24 cellular contexts compared by ENCODE assay signal in the genomic region with DNA sequence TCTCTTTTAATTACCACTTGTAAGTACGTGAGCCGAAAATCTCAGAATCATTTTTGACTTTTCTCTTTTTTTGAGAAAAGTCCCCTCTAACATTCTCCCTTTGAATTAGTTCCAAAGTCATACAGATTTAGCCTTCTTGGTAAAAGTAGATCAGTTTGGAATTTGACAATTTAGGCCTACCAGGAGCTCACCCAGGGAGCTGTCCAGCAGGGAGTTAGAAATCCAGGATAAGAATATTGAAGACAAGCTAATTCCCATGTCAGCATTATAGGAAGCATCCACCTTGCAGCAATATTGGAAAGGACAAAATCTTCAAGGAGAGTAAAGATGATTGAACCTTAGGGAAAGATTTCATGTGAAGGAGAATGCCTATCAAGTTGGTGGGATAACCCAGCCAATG.
DNase-seq lines count a peak whose midpoint lies in the region; ATAC-seq, FAIRE-seq and TF ChIP-seq lines count a peak whose summit lies in the region.
"Had no signal": no experiment of that assay in that cellular context is flagged by ENCODE, and none has a peak within 500 bp of the region (broad histone marks: within the 10 kb centered on the region; RNA-seq: fewer than 3 reads in every experiment).

No MANE protein-coding gene starts in this region.

- POLR2A ChIA-PET in A549 (lab: Yijun Ruan, JAX), result no interaction called here

- H3K27ac ChIP-seq in A549 (no peak overlapping the region), substantia nigra (ENCODE audit: low read depth, low read length, poor library complexity, severe bottlenecking) (no peak overlapping the region), upper lobe of left lung (no peak overlapping the region)
- H3K27ac ChIP-seq: ascending aorta, ovary, WERI-Rb-1 had no signal

- CTCF ChIA-PET in A549 (lab: Yijun Ruan, JAX), result interaction anchor here (1.1 kb wide), 1 partner anchor 73 kb away, joined by 3 read pairs; no protein-coding TSS in a partner anchor

- no peak overlapping the region for H3K4me2 ChIP-seq in A549

- H3K4me1 ChIP-seq in A549 (peaks cover 27% of the 10 kb centered on the region; the same call in 2 of the 3 replicates), upper lobe of left lung (no peaks in the 10 kb centered on the region)
- H3K4me1 ChIP-seq: ascending aorta had no signal

- TF ChIP-seq RAD21 in A549 (conservative IDR thresholded peaks at IDR 0.05 in 1 of 2, IDR thresholded peaks at IDR 0.05 in 1 of 2), result no peak
- TF ChIP-seq RAD21 in Ishikawa (IDR thresholded peaks at IDR 0.05; ENCODE audit: low read depth), result no peak

- DNase-seq in A549 (ENCODE audit: low read depth in 1 of 2, low spot score in 1 of 2), result no peak
- DNase-seq in bronchial epithelial cell (ENCODE audit: low read depth), result peak; percentile 7
- peak; percentile 27 for DNase-seq in iris pigment epithelial cell (ENCODE audit: low read depth)
- DNase-seq in foreskin melanocyte, result no peak
- no peak for DNase-seq in effector CD4-positive, alpha-beta T cell
- no peak for DNase-seq in substantia nigra (lab: John Stamatoyannopoulos, UW)
- no peak for DNase-seq in upper lobe of left lung
- DNase-seq: activated CD4-positive, alpha-beta T cell treated with anti-CD3 and anti-CD28 coated beads for 48 hours; activated effector memory CD4-positive, alpha-beta T cell treated with Interleukin-2 at 50 U/mL for 16 hours; CD4-positive, alpha-beta T cell; DND-41; GOT3; NCI-H1092 treated with DMSO at 0.1 percent for 48 hours; NCI-H1694 treated with DMSO at 0.1 percent for 48 hours; NCI-H446; NCI-H748 treated with DMSO at 0.1 percent for 48 hours; ovary; stimulated activated CD4-positive, alpha-beta T cell treated with anti-CD3 and anti-CD28 coated beads, Interleukin-15, amount 100 ng/mL, for 24 hours; T1000; WERI-Rb-1 had no signal

- TF ChIP-seq CTCF in A549 (IDR thresholded peaks at IDR 0.05) (no peak), bronchial epithelial cell (IDR thresholded peaks at IDR 0.05; ENCODE audit: insufficient read depth, low read length, severe bottlenecking) (no peak), upper lobe of left lung (IDR thresholded peaks at IDR 0.05) (no peak)

- TF ChIP-seq EP300 in A549 (IDR thresholded peaks at IDR 0.05) (no peak), Ishikawa (IDR thresholded peaks at IDR 0.05; ENCODE audit: borderline replicate concordance) (no peak), upper lobe of left lung (IDR thresholded peaks at IDR 0.05) (no peak)

- H3K4me3 ChIP-seq in A549 (no peak overlapping the region), bronchial epithelial cell (ENCODE audit: low read depth, low read length) (no peak overlapping the region), upper lobe of left lung (no peak overlapping the region)
- H3K4me3 ChIP-seq: ascending aorta, ovary had no signal

- no peaks in the 10 kb centered on the region for H3K9me3 ChIP-seq in A549
- H3K9me3 ChIP-seq in upper lobe of left lung, result no peaks in the 10 kb centered on the region
- H3K9me3 ChIP-seq: ascending aorta, ovary had no signal

- no peaks in the 10 kb centered on the region for H3K27me3 ChIP-seq in bronchial epithelial cell (ENCODE audit: control insufficient read depth, insufficient read depth, low read length)
- H3K27me3 ChIP-seq in upper lobe of left lung, result no peaks in the 10 kb centered on the region
- H3K27me3 ChIP-seq: ascending aorta, ovary had no signal

- WGBS in A549 (ENCODE audit: missing lambda C conversion rate), result 95% methylated on average over 2 of the region's 2 CpGs
- 93% methylated on average over 2 of the region's 2 CpGs for WGBS in upper lobe of left lung, 2 donors

- no peak for TF ChIP-seq POLR2A in A549 (IDR thresholded peaks at IDR 0.05; ENCODE audit: low read length)
- TF ChIP-seq POLR2A in upper lobe of left lung (IDR thresholded peaks at IDR 0.05), result no peak

- ATAC-seq in A549, result no peak
- ATAC-seq in upper lobe of left lung (ENCODE audit: low FRiP score in 2 of 2), result no peak
- ATAC-seq: stimulated activated memory B cell treated with anti-CD40 and anti-IgM and Interleukin-4, amounts not matched to agents 10 μg/mL and 1 μg/mL and 100 μg/mL, for 72 hours had no signal

- no peak for FAIRE-seq in A549 (lab: Jason Lieb, UNC)
- FAIRE-seq in bronchial epithelial cell (lab: Jason Lieb, UNC), result no peak
- FAIRE-seq: RCC 7860 had no signal

- H3K36me3 ChIP-seq in bronchial epithelial cell (ENCODE audit: control insufficient read depth, insufficient read depth, low read length), result no peaks in the 10 kb centered on the region
- no peaks in the 10 kb centered on the region for H3K36me3 ChIP-seq in upper lobe of left lung
- H3K36me3 ChIP-seq: ascending aorta, ovary, WERI-Rb-1 had no signal

TF ChIP-seq in A549, 52 proteins besides CTCF, POLR2A, EP300 and RAD21:
- TF ChIP-seq, protein P1, sequence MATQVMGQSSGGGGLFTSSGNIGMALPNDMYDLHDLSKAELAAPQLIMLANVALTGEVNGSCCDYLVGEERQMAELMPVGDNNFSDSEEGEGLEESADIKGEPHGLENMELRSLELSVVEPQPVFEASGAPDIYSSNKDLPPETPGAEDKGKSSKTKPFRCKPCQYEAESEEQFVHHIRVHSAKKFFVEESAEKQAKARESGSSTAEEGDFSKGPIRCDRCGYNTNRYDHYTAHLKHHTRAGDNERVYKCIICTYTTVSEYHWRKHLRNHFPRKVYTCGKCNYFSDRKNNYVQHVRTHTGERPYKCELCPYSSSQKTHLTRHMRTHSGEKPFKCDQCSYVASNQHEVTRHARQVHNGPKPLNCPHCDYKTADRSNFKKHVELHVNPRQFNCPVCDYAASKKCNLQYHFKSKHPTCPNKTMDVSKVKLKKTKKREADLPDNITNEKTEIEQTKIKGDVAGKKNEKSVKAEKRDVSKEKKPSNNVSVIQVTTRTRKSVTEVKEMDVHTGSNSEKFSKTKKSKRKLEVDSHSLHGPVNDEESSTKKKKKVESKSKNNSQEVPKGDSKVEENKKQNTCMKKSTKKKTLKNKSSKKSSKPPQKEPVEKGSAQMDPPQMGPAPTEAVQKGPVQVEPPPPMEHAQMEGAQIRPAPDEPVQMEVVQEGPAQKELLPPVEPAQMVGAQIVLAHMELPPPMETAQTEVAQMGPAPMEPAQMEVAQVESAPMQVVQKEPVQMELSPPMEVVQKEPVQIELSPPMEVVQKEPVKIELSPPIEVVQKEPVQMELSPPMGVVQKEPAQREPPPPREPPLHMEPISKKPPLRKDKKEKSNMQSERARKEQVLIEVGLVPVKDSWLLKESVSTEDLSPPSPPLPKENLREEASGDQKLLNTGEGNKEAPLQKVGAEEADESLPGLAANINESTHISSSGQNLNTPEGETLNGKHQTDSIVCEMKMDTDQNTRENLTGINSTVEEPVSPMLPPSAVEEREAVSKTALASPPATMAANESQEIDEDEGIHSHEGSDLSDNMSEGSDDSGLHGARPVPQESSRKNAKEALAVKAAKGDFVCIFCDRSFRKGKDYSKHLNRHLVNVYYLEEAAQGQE (IDR thresholded peaks at IDR 0.05), result peak; percentile 73
- TF ChIP-seq NR3C1 (IDR thresholded peaks at IDR 0.05) (no peak), ZFP36 (IDR thresholded peaks at IDR 0.05; ENCODE audit: borderline replicate concordance, partially characterized antibody) (no peak), HOXB5 (CRISPR knock-in tag; IDR thresholded peaks at IDR 0.05) (no peak)
- TF ChIP-seq, protein P2, sequence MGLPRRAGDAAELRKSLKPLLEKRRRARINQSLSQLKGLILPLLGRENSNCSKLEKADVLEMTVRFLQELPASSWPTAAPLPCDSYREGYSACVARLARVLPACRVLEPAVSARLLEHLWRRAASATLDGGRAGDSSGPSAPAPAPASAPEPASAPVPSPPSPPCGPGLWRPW (IDR thresholded peaks at IDR 0.05), result no peak

TF ChIP-seq in Ishikawa, 13 proteins besides CTCF, POLR2A, EP300 and RAD21:
- TF ChIP-seq, protein P1 (IDR thresholded peaks at IDR 0.05; ENCODE audit: low read depth), result peak; percentile 57
- TF ChIP-seq CEBPB (IDR thresholded peaks at IDR 0.05) (no peak), TAF1 (IDR thresholded peaks at IDR 0.05; ENCODE audit: low read depth) (no peak), EGR1 (IDR thresholded peaks at IDR 0.05) (no peak), NFIC (IDR thresholded peaks at IDR 0.05) (no peak)

Comparison
In these comparisons a context has a peak if more than half of its experiments do, and no peak if none do; other contexts are left out.
1. DNase-seq: peak in bronchial epithelial cell (single experiment) and iris pigment epithelial cell (single experiment); none in A549 (0 of 2), foreskin melanocyte (single experiment), effector CD4-positive, alpha-beta T cell (single experiment), substantia nigra (0 of 49) and upper lobe of left lung (0 of 2).